14 cellular contexts compared by ENCODE assay signal in genomic region chr10:132994371-132994796, GRCh38. TPM values are rescaled to one million over a fixed set of nuclear protein-coding genes. Genes with fewer than 3 reads are reported as not detected.
DNase-seq lines count a peak whose midpoint lies in the region; ATAC-seq and TF ChIP-seq lines count a peak whose summit lies in the region.
"Had no signal": no experiment of that assay in that cellular context is flagged by ENCODE, and none has a peak within 500 bp of the region (broad histone marks: within the 10 kb centered on the region; RNA-seq: fewer than 3 reads in every experiment).

No MANE protein-coding gene starts in this region.

- no peak overlapping the region for H2BK12ac ChIP-seq in neuronal stem cell (ENCODE audit: low read length)

- H3K9me2 ChIP-seq in MM.1S (replicated peaks; ENCODE audit: insufficient read depth, low read length) = no peaks in the 10 kb centered on the region

- H3K4me3 ChIP-seq in ACC112 (ENCODE audit: low read depth, low read length) (peak overlapping the region; percentile 52), MM.1S (ENCODE audit: low read length) (no peak overlapping the region), fibroblast of the aortic adventitia (ENCODE audit: low read depth, low read length) (peak overlapping the region; percentile 59), neuronal stem cell (ENCODE audit: low read length in 2 of 2) (no peak overlapping the region)

- H3K4me1 ChIP-seq in ACC112 (ENCODE audit: control insufficient read depth, insufficient read depth, low read length, unreplicated experiment) (no peaks in the 10 kb centered on the region), MM.1S (ENCODE audit: low read length) (no peaks in the 10 kb centered on the region), neuronal stem cell (ENCODE audit: control insufficient read depth in 2 of 2, insufficient read depth in 1 of 2, low read depth in 1 of 2, low read length in 2 of 2) (peaks cover 2 to 4% of the 10 kb centered on the region in 2 donors)
- H3K4me1 ChIP-seq: BE2C had no signal

- H2BK120ac ChIP-seq in neuronal stem cell (ENCODE audit: low read depth, low read length) = no peak overlapping the region

- peak overlapping the region; percentile 75 for H3K18ac ChIP-seq in neuronal stem cell (ENCODE audit: low read length)

- H2AK5ac ChIP-seq in neuronal stem cell (ENCODE audit: low read depth, low read length) = peak overlapping the region; percentile 74

- no peak overlapping the region for H2AFZ ChIP-seq in ACC112 (ENCODE audit: low read length, unreplicated experiment)
- no peak overlapping the region for H2AFZ ChIP-seq in MM.1S (ENCODE audit: low read length)
- H2AFZ ChIP-seq in neuronal stem cell (ENCODE audit: low read length) = no peak overlapping the region

- DNase-seq in MM.1S = no peak
- peak; percentile 34 for DNase-seq in fibroblast of the aortic adventitia (ENCODE audit: low read depth)
- no peak for DNase-seq in neuronal stem cell (ENCODE audit: low spot score)
- DNase-seq in activated naive CD4-positive, alpha-beta T cell treated with Interleukin-2 at 50 U/mL for 16 hours = no peak
- DNase-seq in Kasumi-1 (lab: John Stamatoyannopoulos, UW) = no peak
- DNase-seq in SIG-M5 treated with dmso at 0.1 percent for 504 hours (lab: John Stamatoyannopoulos, UW; ENCODE audit: unreplicated experiment) = no peak
- DNase-seq: activated naive CD8-positive, alpha-beta T cell treated with anti-CD3 and anti-CD28 coated beads, Interleukin-2, amount 10 ng/mL, durations not matched to agents 7 days and 5 days; BE2C; GF-D8; NCI-H2171; T-helper 2 cell had no signal

- no peak overlapping the region for H4K91ac ChIP-seq in neuronal stem cell (ENCODE audit: low read depth, low read length, poor library complexity)

- no peaks in the 10 kb centered on the region for H4K20me1 ChIP-seq in MM.1S (ENCODE audit: insufficient read depth, low read length)

- H3K27ac ChIP-seq in ACC112 (ENCODE audit: low read depth, low read length) (no peak overlapping the region), MM.1S (ENCODE audit: low read length) (no peak overlapping the region), neuronal stem cell (replicated peaks; ENCODE audit: low read length) (no peak overlapping the region)

- peak overlapping the region; percentile 63 for H3K14ac ChIP-seq in neuronal stem cell (ENCODE audit: low read length)

- H3K4ac ChIP-seq in neuronal stem cell (ENCODE audit: low read length) = no peak overlapping the region

- WGBS in neuronal stem cell (ENCODE audit: extremely low coverage in 2 of 2, insufficient read length in 2 of 2, insufficient replicate concordance in 1 of 2), 2 donors = no CpG with 5 or more reads among the region's 24 CpGs

- H3K9ac ChIP-seq in MM.1S (ENCODE audit: low read length) = no peak overlapping the region
- H3K9ac ChIP-seq in neuronal stem cell (ENCODE audit: low read depth, low read length, poor library complexity) = no peak overlapping the region

- peak overlapping the region; percentile 21 for H2BK15ac ChIP-seq in neuronal stem cell (ENCODE audit: low read length)

- H3K36me3 ChIP-seq in ACC112 (ENCODE audit: insufficient read depth, low read length) (no peaks in the 10 kb centered on the region), MM.1S (replicated peaks; ENCODE audit: insufficient read depth, low read length) (no peaks in the 10 kb centered on the region), neuronal stem cell (replicated peaks in 1 of 2; ENCODE audit: control insufficient read depth in 2 of 2, insufficient read depth in 2 of 2, low read length in 2 of 2) (no peaks in the 10 kb centered on the region)
- H3K36me3 ChIP-seq: BE2C had no signal

- no peaks in the 10 kb centered on the region for H3K9me3 ChIP-seq in MM.1S (replicated peaks; ENCODE audit: insufficient read depth, low read length)
- H3K9me3 ChIP-seq in neuronal stem cell (replicated peaks in 1 of 2; ENCODE audit: control insufficient read depth in 2 of 2, insufficient read depth in 1 of 2, low read depth in 1 of 2, low read length in 2 of 2) = peaks cover 0 to 4% of the 10 kb centered on the region in 2 donors
- H3K9me3 ChIP-seq: BE2C had no signal

- no peak for ATAC-seq in GM18867 (IDR thresholded peaks at IDR 0.05; ENCODE audit: unreplicated experiment)

- no peak overlapping the region for H4K8ac ChIP-seq in neuronal stem cell (ENCODE audit: low read depth, low read length)

- H3K79me2 ChIP-seq in ACC112 (ENCODE audit: control insufficient read depth, insufficient read depth, low read length, unreplicated experiment) (no peaks in the 10 kb centered on the region), MM.1S (ENCODE audit: low read length) (no peaks in the 10 kb centered on the region)

- H2BK5ac ChIP-seq in neuronal stem cell (ENCODE audit: low read length) = no peak overlapping the region

- peaks cover 2% of the 10 kb centered on the region for H3K79me1 ChIP-seq in neuronal stem cell (ENCODE audit: low read depth, low read length)

- no peaks in the 10 kb centered on the region for H3F3A ChIP-seq in MM.1S (ENCODE audit: insufficient read depth, low read length)

- peak overlapping the region; percentile 12 for H3K23ac ChIP-seq in neuronal stem cell (ENCODE audit: low read depth, low read length, poor library complexity)

- H3K4me2 ChIP-seq in MM.1S (ENCODE audit: low read depth, low read length) (peak overlapping the region; percentile 47; the same call in 1 of the 2 replicates), neuronal stem cell (ENCODE audit: insufficient read depth, low read length, poor library complexity, severe bottlenecking) (no peak overlapping the region)

- H3K27me3 ChIP-seq in ACC112 (ENCODE audit: insufficient read depth, low read length) (peaks cover 6% of the 10 kb centered on the region; the same call in 1 of the 2 replicates), MM.1S (replicated peaks; ENCODE audit: insufficient read depth, low read length) (peaks cover 67% of the 10 kb centered on the region), neuronal stem cell (ENCODE audit: control insufficient read depth in 3 of 3, insufficient read depth in 3 of 3, low read depth in 1 of 3, low read length in 3 of 3) (peaks cover 0 to 51% (median 0%) of the 10 kb centered on the region in 3 experiments)
- H3K27me3 ChIP-seq: BE2C had no signal

- TF ChIP-seq CTCF in MM.1S (IDR thresholded peaks at IDR 0.05; ENCODE audit: low read length) (no peak), fibroblast of the aortic adventitia (IDR thresholded peaks at IDR 0.05; ENCODE audit: insufficient read depth, low read length) (no peak)

RNA-seq across cellular contexts. Expression of gene CFAP46, which starts 52.0 kb away (rescaled TPM):
- 0.09 and 1.5 TPM in 2 replicates for total RNA-seq in fibroblast of the aortic adventitia (ENCODE audit: low replicate concordance)
- polyA plus RNA-seq in neuronal stem cell (2013, experiment 1 of 2) = 1.5 TPM
- 1.4 TPM for polyA plus RNA-seq in neuronal stem cell (2013, experiment 2 of 2)
- total RNA-seq: activated naive CD8-positive, alpha-beta T cell treated with anti-CD3 and anti-CD28 coated beads, Interleukin-2, amount 10 ng/mL, durations not matched to agents 7 days and 5 days had no signal
- polyA plus RNA-seq: IgD-negative memory B cell had no signal

Comparison
In these comparisons a context has a peak if more than half of its experiments do, and no peak if none do; other contexts are left out.
1. H3K4me3 ChIP-seq: peak in ACC112 (single experiment) and fibroblast of the aortic adventitia (single experiment); none in MM.1S (single experiment) and neuronal stem cell (0 of 2).